Comparison of ENCODE assay signal across 12 cellular contexts in genomic region chr10:100737359-100738054, GRCh38. TPM values are rescaled to one million over a fixed set of nuclear protein-coding genes. Genes with fewer than 3 reads are reported as not detected.
A peak's percentile ranks its signal among the peaks of the same experiment; 100 is the strongest.
DNase-seq lines count a peak whose midpoint lies in the region; TF ChIP-seq lines count a peak whose summit lies in the region.
"Had no signal": no experiment of that assay in that cellular context is flagged by ENCODE, and none has a peak within 500 bp of the region (broad histone marks: within the 10 kb centered on the region; RNA-seq: fewer than 3 reads in every experiment).

No MANE protein-coding gene starts in this region.

- H3K4me1 ChIP-seq in CD8-positive, alpha-beta memory T cell (ENCODE audit: insufficient read depth, low read length) = peaks cover 4% of the 10 kb centered on the region
- H3K4me1 ChIP-seq in Peyer's patch = peaks cover 0 to 28% (median 2%) of the 10 kb centered on the region in 4 donors
- H3K4me1 ChIP-seq in parathyroid adenoma = no peaks in the 10 kb centered on the region
- H3K4me1 ChIP-seq in A673 (ENCODE audit: insufficient read depth, low read length, poor library complexity, severe bottlenecking) = no peaks in the 10 kb centered on the region

- H3K27ac Mint-ChIP-seq in CD8-positive, alpha-beta memory T cell = no peak overlapping the region
- H3K27ac Mint-ChIP-seq in endothelial cell (ENCODE audit: unreplicated experiment) = peak overlapping the region; percentile 36

- no peaks in the 10 kb centered on the region for H3K9me3 ChIP-seq in CD8-positive, alpha-beta memory T cell (ENCODE audit: low read length)
- no peaks in the 10 kb centered on the region for H3K9me3 ChIP-seq in Peyer's patch
- no peaks in the 10 kb centered on the region for H3K9me3 ChIP-seq in parathyroid adenoma (ENCODE audit: control insufficient read depth, low read length)
- no peaks in the 10 kb centered on the region for H3K9me3 ChIP-seq in A673 (ENCODE audit: low read depth, low read length, poor library complexity, severe bottlenecking)
- H3K9me3 ChIP-seq: pancreas had no signal

- peak overlapping the region; percentile 42 to 83 (median 69) for H3K4me3 Mint-ChIP-seq in CD8-positive, alpha-beta memory T cell
- peak overlapping the region; percentile 91 for H3K4me3 Mint-ChIP-seq in endothelial cell (ENCODE audit: unreplicated experiment)

- no peak overlapping the region for H3K4me3 ChIP-seq in CD8-positive, alpha-beta memory T cell (ENCODE audit: low read length)
- H3K4me3 ChIP-seq in Peyer's patch (peak overlapping the region in 3 of 4 donors; percentile 7 to 30 (median 20)), parathyroid adenoma (ENCODE audit: low read depth, low read length) (no peak overlapping the region), A673 (ENCODE audit: low read depth, low read length, poor library complexity, severe bottlenecking) (no peak overlapping the region)

- no TSS peak for BruUV-seq in A673 (replicated peaks; lab: Mats Ljungman, UMichigan)

- no peaks in the 10 kb centered on the region for H3K79me2 ChIP-seq in parathyroid adenoma

- H3K9me3 Mint-ChIP-seq in CD8-positive, alpha-beta memory T cell = peaks cover 0 to 2% (median 0%) of the 10 kb centered on the region in 5 donors
- no peaks in the 10 kb centered on the region for H3K9me3 Mint-ChIP-seq in endothelial cell (ENCODE audit: unreplicated experiment)

- no peak for TF ChIP-seq CTCF in Peyer's patch (IDR thresholded peaks at IDR 0.05)
- no peak for TF ChIP-seq CTCF in endothelial cell (IDR thresholded peaks at IDR 0.05; ENCODE audit: unreplicated experiment)
- TF ChIP-seq CTCF in parathyroid adenoma (IDR thresholded peaks at IDR 0.05) = no peak
- no peak for TF ChIP-seq CTCF in A673 (conservative IDR thresholded peaks at IDR 0.05; ENCODE audit: low read depth, low read length)

- peak overlapping the region; percentile 54 for H3K4me2 ChIP-seq in parathyroid adenoma (ENCODE audit: low read length)

- no peaks in the 10 kb centered on the region for H3K36me3 ChIP-seq in CD8-positive, alpha-beta memory T cell (ENCODE audit: insufficient read depth, low read length)
- H3K36me3 ChIP-seq in Peyer's patch (no peaks in the 10 kb centered on the region), parathyroid adenoma (ENCODE audit: control insufficient read depth, insufficient read depth, low read length) (no peaks in the 10 kb centered on the region), A673 (ENCODE audit: insufficient read depth, low read length, poor library complexity, severe bottlenecking) (no peaks in the 10 kb centered on the region)
- H3K36me3 ChIP-seq: pancreas had no signal

- POLR2A ChIA-PET in CD8-positive, alpha-beta memory T cell (lab: Charles Lee) = no interaction called here
- POLR2A ChIA-PET in A673 (lab: Charles Lee; ENCODE audit: low non-redundant PET) = no interaction called here

- no peak overlapping the region for H2AFZ ChIP-seq in parathyroid adenoma

- H3K36me3 Mint-ChIP-seq in CD8-positive, alpha-beta memory T cell = no peaks in the 10 kb centered on the region
- peaks cover 6% of the 10 kb centered on the region for H3K36me3 Mint-ChIP-seq in endothelial cell (ENCODE audit: low read depth, unreplicated experiment)

- H3K9ac ChIP-seq in parathyroid adenoma = no peak overlapping the region

- peaks cover 63 to 84% of the 10 kb centered on the region in 2 donors for H3K27me3 Mint-ChIP-seq in CD8-positive, alpha-beta memory T cell
- peaks cover 48% of the 10 kb centered on the region for H3K27me3 Mint-ChIP-seq in endothelial cell (ENCODE audit: unreplicated experiment)

- CTCF ChIA-PET in CD8-positive, alpha-beta memory T cell (lab: Charles Lee) = no interaction called here
- CTCF ChIA-PET in A673 (lab: Charles Lee) = no interaction called here

- H3K27ac ChIP-seq in CD8-positive, alpha-beta memory T cell (ENCODE audit: low read depth, low read length) = no peak overlapping the region
- no peak overlapping the region for H3K27ac ChIP-seq in Peyer's patch
- H3K27ac ChIP-seq in parathyroid adenoma = no peak overlapping the region
- H3K27ac ChIP-seq in A673 (ENCODE audit: low read depth, low read length, poor library complexity, severe bottlenecking) = no peak overlapping the region
- H3K27ac ChIP-seq: pancreas had no signal

- H3K4me1 Mint-ChIP-seq in CD8-positive, alpha-beta memory T cell = peaks cover 22 to 55% (median 23%) of the 10 kb centered on the region in 3 donors
- H3K4me1 Mint-ChIP-seq in endothelial cell (ENCODE audit: unreplicated experiment) = peaks cover 60% of the 10 kb centered on the region

- no peak for DNase-seq in CD8-positive, alpha-beta memory T cell
- no peak for DNase-seq in Peyer's patch
- no peak for DNase-seq in endothelial cell (ENCODE audit: low spot score)
- no peak for DNase-seq in NCI-H1048 (lab: John Stamatoyannopoulos, UW)
- DNase-seq in A673 (ENCODE audit: low spot score) = no peak
- no peak for DNase-seq in inferior parietal cortex (ENCODE audit: extremely low spot score)
- no peak for DNase-seq in mesenteric fat pad (ENCODE audit: low spot score)
- DNase-seq: GF-D8, NCI-H1694, pancreas, SHP77 had no signal

- intact Hi-C loops in A673 (cut with micrococcal nuclease; ENCODE audit: unreplicated experiment) = no loop called here

- H3K27me3 ChIP-seq in CD8-positive, alpha-beta memory T cell (ENCODE audit: insufficient read depth, low read length, poor library complexity, severe bottlenecking) = peaks cover 64% of the 10 kb centered on the region
- H3K27me3 ChIP-seq in Peyer's patch (peaks cover 3 to 71% of the 10 kb centered on the region in 2 donors), parathyroid adenoma (ENCODE audit: control insufficient read depth, insufficient read depth, low read length) (peaks cover 30% of the 10 kb centered on the region), A673 (replicated peaks; ENCODE audit: insufficient read depth, low read depth, low read length, poor library complexity) (peaks cover 100% of the 10 kb centered on the region)

- no peak for TF ChIP-seq POLR2A in Peyer's patch (IDR thresholded peaks at IDR 0.05)

RNA-seq across cellular contexts. Expression of gene PAX2, which starts 7.9 kb away (rescaled TPM):
- total RNA-seq in CD8-positive, alpha-beta memory T cell = under 1 TPM in 1 of 2 experiments, not detected in 1; 0.04 TPM
- polyA plus RNA-seq in CD8-positive, alpha-beta memory T cell = not detected
- not detected for total RNA-seq in Peyer's patch
- 17.4 TPM for total RNA-seq in endothelial cell (ENCODE audit: unreplicated experiment)
- not detected in 2 replicates for total RNA-seq in A673 (2021)
- not detected for total RNA-seq in mesenteric fat pad

Comparison
In these comparisons a context has a peak if more than half of its experiments do, and no peak if none do; other contexts are left out.
1. H3K4me3 ChIP-seq: peak in Peyer's patch (3 of 4); none in CD8-positive, alpha-beta memory T cell (single experiment), parathyroid adenoma (single experiment) and A673 (single experiment).
2. RNA of gene PAX2, which starts 7.9 kb away (total RNA-seq): 17.4 TPM in endothelial cell (single experiment); 0.04 TPM in CD8-positive, alpha-beta memory T cell, not detected in Peyer's patch, not detected in A673 and not detected in mesenteric fat pad (single experiment); every median in the first group is over 10 times any median in the second.